8 cellular contexts compared by ENCODE assay signal in the genomic region with DNA sequence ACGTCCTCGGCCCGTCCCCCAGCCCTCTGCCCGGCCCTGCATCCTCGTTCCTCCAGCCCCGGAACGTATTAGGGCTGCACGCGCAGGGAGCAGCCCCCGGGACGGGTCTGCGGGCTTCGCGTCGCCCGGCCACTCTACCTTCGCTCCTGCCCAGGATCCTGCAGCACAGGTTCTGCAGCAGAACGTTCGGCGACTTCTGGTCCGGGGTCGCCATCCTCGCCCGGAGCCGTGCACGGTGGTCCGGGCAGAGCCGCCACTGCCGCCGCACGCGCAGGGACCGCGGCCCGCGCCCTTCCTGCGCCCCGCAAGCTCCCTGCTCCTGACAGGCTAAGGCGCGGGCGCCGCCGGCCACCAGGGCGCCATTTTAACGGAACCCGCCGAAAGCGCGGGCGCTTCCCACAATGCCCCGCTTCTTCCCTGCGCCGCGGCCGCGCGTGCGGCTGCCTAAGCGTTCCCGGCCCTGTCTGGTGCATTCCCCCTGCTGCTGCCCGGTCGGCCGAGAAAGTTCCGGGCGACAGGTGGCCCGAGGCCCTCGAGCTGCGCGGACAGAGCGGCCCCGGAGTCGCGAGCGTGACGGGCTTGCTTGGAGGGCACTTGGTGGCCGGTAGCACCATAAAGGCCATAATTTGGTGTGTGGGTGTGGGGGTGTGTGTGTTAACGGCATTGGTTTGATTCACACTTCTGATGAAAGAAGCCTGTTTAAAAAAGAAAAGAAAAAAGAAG. TPM values are rescaled to one million over a fixed set of nuclear protein-coding genes. Genes with fewer than 3 reads are reported as not detected.
DNase-seq lines count a peak whose midpoint lies in the region; ATAC-seq and TF ChIP-seq lines count a peak whose summit lies in the region.

A gene with protein sequence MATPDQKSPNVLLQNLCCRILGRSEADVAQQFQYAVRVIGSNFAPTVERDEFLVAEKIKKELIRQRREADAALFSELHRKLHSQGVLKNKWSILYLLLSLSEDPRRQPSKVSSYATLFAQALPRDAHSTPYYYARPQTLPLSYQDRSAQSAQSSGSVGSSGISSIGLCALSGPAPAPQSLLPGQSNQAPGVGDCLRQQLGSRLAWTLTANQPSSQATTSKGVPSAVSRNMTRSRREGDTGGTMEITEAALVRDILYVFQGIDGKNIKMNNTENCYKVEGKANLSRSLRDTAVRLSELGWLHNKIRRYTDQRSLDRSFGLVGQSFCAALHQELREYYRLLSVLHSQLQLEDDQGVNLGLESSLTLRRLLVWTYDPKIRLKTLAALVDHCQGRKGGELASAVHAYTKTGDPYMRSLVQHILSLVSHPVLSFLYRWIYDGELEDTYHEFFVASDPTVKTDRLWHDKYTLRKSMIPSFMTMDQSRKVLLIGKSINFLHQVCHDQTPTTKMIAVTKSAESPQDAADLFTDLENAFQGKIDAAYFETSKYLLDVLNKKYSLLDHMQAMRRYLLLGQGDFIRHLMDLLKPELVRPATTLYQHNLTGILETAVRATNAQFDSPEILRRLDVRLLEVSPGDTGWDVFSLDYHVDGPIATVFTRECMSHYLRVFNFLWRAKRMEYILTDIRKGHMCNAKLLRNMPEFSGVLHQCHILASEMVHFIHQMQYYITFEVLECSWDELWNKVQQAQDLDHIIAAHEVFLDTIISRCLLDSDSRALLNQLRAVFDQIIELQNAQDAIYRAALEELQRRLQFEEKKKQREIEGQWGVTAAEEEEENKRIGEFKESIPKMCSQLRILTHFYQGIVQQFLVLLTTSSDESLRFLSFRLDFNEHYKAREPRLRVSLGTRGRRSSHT (minus strand): TSS at position 387 of the 723 bp plus-strand sequence. CDS start 173 bp downstream, at position 214.

- H3K9me2 ChIP-seq in OCI-LY1 (ENCODE audit: low read depth, low read length): no peaks in the 10 kb centered on the region

- peaks cover 5% of the 10 kb centered on the region for H3K27me3 Mint-ChIP-seq in endothelial cell (ENCODE audit: unreplicated experiment)

- peaks cover 48% of the 10 kb centered on the region for H3K79me2 ChIP-seq in OCI-LY1 (ENCODE audit: insufficient read depth, low read length)

- no peaks in the 10 kb centered on the region for H3K9me3 Mint-ChIP-seq in endothelial cell (ENCODE audit: unreplicated experiment)

- TF ChIP-seq CTCF in OCI-LY1 (IDR thresholded peaks at IDR 0.05; ENCODE audit: low read length) (no peak), endothelial cell (IDR thresholded peaks at IDR 0.05; ENCODE audit: unreplicated experiment) (no peak)

- H3F3A ChIP-seq in OCI-LY1 (ENCODE audit: insufficient read depth, low read length): no peaks in the 10 kb centered on the region

- peaks cover 10% of the 10 kb centered on the region; the same call in 1 of the 2 replicates for H3K36me3 ChIP-seq in OCI-LY1 (ENCODE audit: insufficient read depth, low read length)

- peaks cover 48% of the 10 kb centered on the region for H3K4me1 ChIP-seq in OCI-LY1 (ENCODE audit: insufficient read depth, low read length, severe bottlenecking)

- no peaks in the 10 kb centered on the region for H3K27me3 ChIP-seq in OCI-LY1 (ENCODE audit: insufficient read depth, low read length)

- no peaks in the 10 kb centered on the region for H3K9me3 ChIP-seq in OCI-LY1 (ENCODE audit: low read length)

- H3K27ac Mint-ChIP-seq in endothelial cell (ENCODE audit: unreplicated experiment): peak within 1 kb of the TSS; percentile 54

- peak within 1 kb of the TSS; percentile 91 for H3K4me3 ChIP-seq in OCI-LY1 (ENCODE audit: low read depth, low read length, poor library complexity, severe bottlenecking)

- peak within 1 kb of the TSS; percentile 97 for H3K9ac ChIP-seq in OCI-LY1 (ENCODE audit: low read length)

- peak within 1 kb of the TSS; percentile 77 for H3K27ac ChIP-seq in OCI-LY1 (ENCODE audit: low read depth, low read length, poor library complexity, severe bottlenecking)

- H4K20me1 ChIP-seq in OCI-LY1 (ENCODE audit: insufficient read depth, low read length): no peaks in the 10 kb centered on the region

- H3K36me3 Mint-ChIP-seq in endothelial cell (ENCODE audit: low read depth, unreplicated experiment): no peaks in the 10 kb centered on the region

- peak; percentile 75 for ATAC-seq in GM19467 (IDR thresholded peaks at IDR 0.05; ENCODE audit: unreplicated experiment)

- peak; percentile 87 for DNase-seq in COLO829 (ENCODE audit: low spot score)
- peak; percentile 91 for DNase-seq in HPDE6-E6E7 (ENCODE audit: extremely low spot score)
- peak; percentile 76 for DNase-seq in activated CD8-positive, alpha-beta memory T cell treated with anti-CD3 and anti-CD28 coated beads, Interleukin-2, amount 50 U/mL, for 4 hours
- DNase-seq in endothelial cell (ENCODE audit: low spot score): peak; percentile 82
- peak; percentile 85 for DNase-seq in midbrain (lab: John Stamatoyannopoulos, UW)
- peak; percentile 62 to 71 for DNase-seq in stimulated activated CD8-positive, alpha-beta memory T cell treated with anti-CD3 and anti-CD28 coated beads, Interleukin-15, amount 100 ng/mL, for 48 hours (ENCODE audit: low read depth in 2 of 2)

- H3K4me2 ChIP-seq in OCI-LY1 (ENCODE audit: low read length): peak within 1 kb of the TSS; percentile 94

- peaks cover 7% of the 10 kb centered on the region for H3K4me1 Mint-ChIP-seq in endothelial cell (ENCODE audit: unreplicated experiment)

- H3K4me3 Mint-ChIP-seq in endothelial cell (ENCODE audit: unreplicated experiment): peak within 1 kb of the TSS; percentile 97

- H2AFZ ChIP-seq in OCI-LY1 (ENCODE audit: low read length): peak within 1 kb of the TSS; percentile 22

RNA-seq across cellular contexts. Expression of the gene that starts here (rescaled TPM):
- total RNA-seq in endothelial cell (ENCODE audit: unreplicated experiment): 26.8 TPM

Comparison
In these comparisons a context has a peak if more than half of its experiments do, and no peak if none do; other contexts are left out.
1. Peak in every context shown above with its lines: DNase-seq, ATAC-seq, H3K4me3 ChIP-seq and H3K27ac ChIP-seq.